ENCODE assay signal across 1 cellular context in genomic region chr18:76445275-76445674, GRCh38.
TF ChIP-seq lines count a peak whose summit lies in the region.

No MANE protein-coding gene starts in this region.

TF ChIP-seq in liver, 16 proteins besides CTCF, POLR2A, EP300 and RAD21 (continued from another document):
- no peak for TF ChIP-seq REST (IDR thresholded peaks at IDR 0.05)
- TF ChIP-seq FOXA1 (IDR thresholded peaks at IDR 0.05), result no peak
- TF ChIP-seq SP1 (IDR thresholded peaks at IDR 0.05), result no peak
- TF ChIP-seq RXRA (IDR thresholded peaks at IDR 0.05), result no peak
- TF ChIP-seq EGR1 (IDR thresholded peaks at IDR 0.05; ENCODE audit: low read depth in 2 of 2), result no peak
- no peak for TF ChIP-seq ATF3 (IDR thresholded peaks at IDR 0.05)
- no peak for TF ChIP-seq ZBTB33 (IDR thresholded peaks at IDR 0.05)
- TF ChIP-seq GABPA (IDR thresholded peaks at IDR 0.05 in 1 of 2, conservative IDR thresholded peaks at IDR 0.05 in 1 of 2), result no peak
- TF ChIP-seq HNF4A (conservative IDR thresholded peaks at IDR 0.05), result no peak
- TF ChIP-seq YY1 (IDR thresholded peaks at IDR 0.05), result no peak
TF ChIP-seq in liver: peak in this region for 0.
